Comparison of ENCODE assay signal across 11 cellular contexts in the genomic region with DNA sequence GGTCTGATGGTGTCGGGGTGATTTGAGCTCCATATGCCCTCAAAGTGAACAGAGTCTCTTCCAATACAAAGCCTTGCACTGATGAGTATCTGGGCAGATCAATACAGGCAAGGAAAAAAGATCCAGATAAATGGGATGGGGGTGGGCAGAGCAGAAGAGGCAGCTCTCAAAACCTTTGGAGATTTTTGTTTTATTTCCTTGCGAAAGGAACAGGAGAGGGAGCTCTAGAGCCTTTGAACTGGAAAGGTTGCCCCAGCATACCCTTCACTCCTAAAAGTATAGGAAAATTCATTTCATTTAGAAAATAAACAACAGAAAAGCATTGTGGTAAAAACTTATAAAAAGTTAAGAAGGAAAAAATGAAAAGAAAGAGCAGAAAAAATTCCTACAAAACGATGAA. TPM values are rescaled to one million over a fixed set of nuclear protein-coding genes. Genes with fewer than 3 reads are reported as not detected.
A peak's percentile ranks its signal among the peaks of the same experiment; 100 is the strongest.
DNase-seq lines count a peak whose midpoint lies in the region; ATAC-seq and TF ChIP-seq lines count a peak whose summit lies in the region.
"Had no signal": no experiment of that assay in that cellular context is flagged by ENCODE, and none has a peak within 500 bp of the region (broad histone marks: within the 10 kb centered on the region; RNA-seq: fewer than 3 reads in every experiment).

No MANE protein-coding gene starts in this region.

- H3K4me1 ChIP-seq in breast epithelium (no peaks in the 10 kb centered on the region), endodermal cell (ENCODE audit: control insufficient read depth, insufficient read depth, low read length) (no peaks in the 10 kb centered on the region)

- H3K9me3 ChIP-seq in breast epithelium, result no peaks in the 10 kb centered on the region
- no peaks in the 10 kb centered on the region for H3K9me3 ChIP-seq in endodermal cell (ENCODE audit: control insufficient read depth, low read length)
- H3K9me3 ChIP-seq: thoracic aorta had no signal

- H3K4me1 Mint-ChIP-seq in MCF 10A (ENCODE audit: insufficient read depth, unreplicated experiment) (peaks cover 7% of the 10 kb centered on the region), endodermal cell (no peaks in the 10 kb centered on the region), type B pancreatic cell (ENCODE audit: unreplicated experiment) (no peaks in the 10 kb centered on the region)
- H3K4me1 Mint-ChIP-seq: naive B cell had no signal

- H3K9me3 Mint-ChIP-seq in MCF 10A (ENCODE audit: unreplicated experiment) (no peaks in the 10 kb centered on the region), endodermal cell (no peaks in the 10 kb centered on the region), type B pancreatic cell (no peaks in the 10 kb centered on the region)

- H3K4me3 Mint-ChIP-seq in MCF 10A (ENCODE audit: unreplicated experiment) (no peak overlapping the region), endodermal cell (no peak overlapping the region), type B pancreatic cell (no peak overlapping the region)
- H3K4me3 Mint-ChIP-seq: naive B cell had no signal

- CTCF ChIA-PET in MCF 10A (lab: Yijun Ruan, JAX), result interaction anchor here (0.6 to 7.2 kb wide), 50 partner anchors 8 to 450 kb away, joined by 3 to 119 read pairs (median 4); no protein-coding TSS in a partner anchor

- no peak overlapping the region for H3K4me3 ChIP-seq in breast epithelium
- no peak overlapping the region for H3K4me3 ChIP-seq in endodermal cell (ENCODE audit: low read length)
- H3K4me3 ChIP-seq: thoracic aorta had no signal

- no peak overlapping the region for H3K9ac ChIP-seq in endodermal cell (ENCODE audit: extremely low read depth, low read length, poor library complexity, severe bottlenecking)

- no peaks in the 10 kb centered on the region for H3K36me3 ChIP-seq in breast epithelium
- H3K36me3 ChIP-seq in endodermal cell (ENCODE audit: control insufficient read depth, insufficient read depth, low read length), result no peaks in the 10 kb centered on the region
- H3K36me3 ChIP-seq: thoracic aorta had no signal

- H3K27ac ChIP-seq in breast epithelium, result no peak overlapping the region
- H3K27ac ChIP-seq in endodermal cell (ENCODE audit: low read depth, low read length), result no peak overlapping the region
- H3K27ac ChIP-seq: thoracic aorta had no signal

- no peak for ATAC-seq in GM21723 (IDR thresholded peaks at IDR 0.05; ENCODE audit: unreplicated experiment)

- intact Hi-C loops in MCF 10A (cut with micrococcal nuclease) (loop anchor here (1.0 to 10.0 kb wide), 5 partner anchors 22 to 450 kb away; no protein-coding TSS in a partner anchor), breast epithelium (cut with DNase I; ENCODE audit: low total_unique reads) (no loop called here)

- 64 to 83% methylated on average over 1 to 2 of the region's 3 CpGs for WGBS in endodermal cell (ENCODE audit: insufficient coverage in 1 of 2, insufficient read length in 1 of 2), 2 experiments

- TF ChIP-seq POLR2A in breast epithelium (IDR thresholded peaks at IDR 0.05), result no peak

- peaks cover 0 to 10% of the 10 kb centered on the region in 2 donors for H3K27me3 ChIP-seq in breast epithelium
- peaks cover 7% of the 10 kb centered on the region for H3K27me3 ChIP-seq in endodermal cell (ENCODE audit: control insufficient read depth, insufficient read depth, low read length, poor library complexity, severe bottlenecking)

- POLR2A ChIA-PET in MCF 10A (lab: Yijun Ruan, JAX), result interaction anchor here (0.6 to 1.4 kb wide), 4 partner anchors 133 to 203 kb away, joined by 3 to 6 read pairs (median 4); no protein-coding TSS in a partner anchor

- BruUV-seq in MCF 10A (replicated peaks; lab: Mats Ljungman, UMichigan), result no TSS peak

- H3K36me3 Mint-ChIP-seq in MCF 10A (ENCODE audit: insufficient read depth, unreplicated experiment) (no peaks in the 10 kb centered on the region), endodermal cell (ENCODE audit: low read depth) (no peaks in the 10 kb centered on the region), type B pancreatic cell (no peaks in the 10 kb centered on the region)
- H3K36me3 Mint-ChIP-seq: naive B cell had no signal

- DNase-seq in MCF 10A (ENCODE audit: unreplicated experiment) (peak; percentile 40), breast epithelium (ENCODE audit: low spot score in 2 of 2) (no peak), NCI-H748 treated with DMSO at 0.1 percent for 48 hours (lab: John Stamatoyannopoulos, UW) (peak; percentile 14), endodermal cell (no peak), type B pancreatic cell (ENCODE audit: extremely low spot score, unreplicated experiment) (no peak), cerebellum (ENCODE audit: low spot score) (no peak)
- no peak for DNase-seq in activated CD4-positive, alpha-beta T cell treated with anti-CD3 and anti-CD28 coated beads for 48 hours
- DNase-seq: DMS79 treated with DMSO at 0.1 percent for 48 hours, naive B cell had no signal

- H3K27ac Mint-ChIP-seq in MCF 10A (ENCODE audit: low read depth, unreplicated experiment) (no peak overlapping the region), endodermal cell (no peak overlapping the region), type B pancreatic cell (no peak overlapping the region)
- H3K27ac Mint-ChIP-seq: naive B cell had no signal

- TF ChIP-seq CTCF in MCF 10A (IDR thresholded peaks at IDR 0.05; ENCODE audit: unreplicated experiment) (peak; percentile 56), breast epithelium (IDR thresholded peaks at IDR 0.05) (no peak), endodermal cell (conservative IDR thresholded peaks at IDR 0.05) (peak; percentile 78), type B pancreatic cell (conservative IDR thresholded peaks at IDR 0.05) (peak; percentile 68)

- peaks cover 64% of the 10 kb centered on the region for H3K27me3 Mint-ChIP-seq in MCF 10A (ENCODE audit: insufficient read depth, unreplicated experiment)
- H3K27me3 Mint-ChIP-seq in endodermal cell (ENCODE audit: insufficient read depth), result peaks cover 6% of the 10 kb centered on the region
- H3K27me3 Mint-ChIP-seq in type B pancreatic cell, result peaks cover 55% of the 10 kb centered on the region

RNA-seq across cellular contexts. Expression of gene OLIG2, which starts 31.4 kb away (rescaled TPM):
- total RNA-seq in MCF 10A (2022) (not detected in 2 replicates), breast epithelium (not detected), endodermal cell (under 1 TPM in 1 of 2 donors, not detected in 1; 0.53 TPM), type B pancreatic cell (ENCODE audit: low replicate concordance) (1.4 TPM in 1 of 2 replicates, not detected in the other), cerebellum (14.4 TPM)
- polyA plus RNA-seq in endodermal cell (2013, experiment 1 of 2), result 2.7 TPM
- polyA plus RNA-seq in endodermal cell (2013, experiment 2 of 2), result 2.9 TPM
- total RNA-seq: thoracic aorta had no signal

Comparison
In these comparisons a context has a peak if more than half of its experiments do, and no peak if none do; other contexts are left out.
1. DNase-seq: peak in MCF 10A (single experiment) and NCI-H748 treated with DMSO at 0.1 percent for 48 hours (single experiment); none in breast epithelium (0 of 2), endodermal cell (single experiment), type B pancreatic cell (single experiment), activated CD4-positive, alpha-beta T cell treated with anti-CD3 and anti-CD28 coated beads for 48 hours (single experiment) and cerebellum (single experiment).
2. CTCF ChIP-seq: peak in MCF 10A (single experiment), endodermal cell (single experiment) and type B pancreatic cell (single experiment); none in breast epithelium (0 of 3).